Comparison of ENCODE assay signal across 21 cellular contexts in genomic region chr2:8495189-8495855, GRCh38.
DNase-seq lines count a peak whose midpoint lies in the region; ATAC-seq and TF ChIP-seq lines count a peak whose summit lies in the region.
"Had no signal": no experiment of that assay in that cellular context is flagged by ENCODE, and none has a peak within 500 bp of the region (broad histone marks: within the 10 kb centered on the region; RNA-seq: fewer than 3 reads in every experiment).

No MANE protein-coding gene starts in this region.

- no peak overlapping the region for H2BK120ac ChIP-seq in neuronal stem cell (ENCODE audit: low read depth, low read length)

- peak overlapping the region; percentile 45 for H4K8ac ChIP-seq in neuronal stem cell (ENCODE audit: low read depth, low read length)

- H2AK5ac ChIP-seq in neuronal stem cell (ENCODE audit: low read depth, low read length): peak overlapping the region; percentile 24

- CTCF ChIA-PET in Calu3 (lab: Charles Lee): interaction anchor here (0.6 to 1.6 kb wide), 4 partner anchors 10 to 648 kb away, joined by 3 to 5 read pairs (median 4); no protein-coding TSS in a partner anchor

- H3K9me3 Mint-ChIP-seq in Calu3 (ENCODE audit: low read depth, unreplicated experiment): no peaks in the 10 kb centered on the region
- H3K9me3 Mint-ChIP-seq: activated CD4-positive, alpha-beta T cell treated with anti-CD3 and anti-CD28 coated beads, Interleukin-2, amount 10 ng/mL, durations not matched to agents 7 days and 5 days; central memory CD8-positive, alpha-beta T cell; mesothelial cell of epicardium; stimulated activated naive B cell treated with anti-CD40 and anti-IgM and Interleukin-4, amounts not matched to agents 10 μg/mL and 1 μg/mL and 100 μg/mL, for 72 hours had no signal

- peak overlapping the region; percentile 95 for H3K27ac Mint-ChIP-seq in Calu3 (ENCODE audit: unreplicated experiment)
- H3K27ac Mint-ChIP-seq: activated CD4-positive, alpha-beta T cell treated with anti-CD3 and anti-CD28 coated beads, Interleukin-2, amount 10 ng/mL, durations not matched to agents 7 days and 5 days had no signal

- H2BK15ac ChIP-seq in neuronal stem cell (ENCODE audit: low read length): peak overlapping the region; percentile 6

- H2BK5ac ChIP-seq in neuronal stem cell (ENCODE audit: low read length): no peak overlapping the region

- no peaks in the 10 kb centered on the region for H3K36me3 ChIP-seq in BLaER1 treated with 17β-estradiol and CSF1 and Interleukin-3, amounts not matched to agents 10 nM and 100 nM
- H3K36me3 ChIP-seq in neuronal stem cell (replicated peaks in 1 of 2; ENCODE audit: control insufficient read depth in 2 of 2, insufficient read depth in 2 of 2, low read length in 2 of 2): no peaks in the 10 kb centered on the region
- H3K36me3 ChIP-seq in mucosa of descending colon (ENCODE audit: low read depth): no peaks in the 10 kb centered on the region
- H3K36me3 ChIP-seq: esophagus muscularis mucosa, neutrophil had no signal

- peaks cover 19% of the 10 kb centered on the region for H3K36me3 Mint-ChIP-seq in Calu3 (ENCODE audit: insufficient read depth, unreplicated experiment)
- H3K36me3 Mint-ChIP-seq: mesothelial cell of epicardium; stimulated activated naive B cell treated with anti-CD40 and anti-IgM and Interleukin-4, amounts not matched to agents 10 μg/mL and 1 μg/mL and 100 μg/mL, for 72 hours had no signal

- TF ChIP-seq CTCF in Calu3 (IDR thresholded peaks at IDR 0.05; ENCODE audit: unreplicated experiment) (no peak), VCaP (conservative IDR thresholded peaks at IDR 0.05) (no peak), mucosa of descending colon (IDR thresholded peaks at IDR 0.05) (no peak)

- H3K4ac ChIP-seq in neuronal stem cell (ENCODE audit: low read length): no peak overlapping the region

- H3K4me1 ChIP-seq in BLaER1 treated with 17β-estradiol and CSF1 and Interleukin-3, amounts not matched to agents 10 nM and 100 nM: peaks cover 11 to 66% (median 48%) of the 10 kb centered on the region in 10 experiments; a peak in 19 of 20 replicates
- H3K4me1 ChIP-seq in neuronal stem cell (ENCODE audit: control insufficient read depth in 2 of 2, insufficient read depth in 1 of 2, low read depth in 1 of 2, low read length in 2 of 2): peaks cover 4 to 13% of the 10 kb centered on the region in 2 donors
- peaks cover 58% of the 10 kb centered on the region for H3K4me1 ChIP-seq in mucosa of descending colon (ENCODE audit: low read depth)

- H3K4me3 ChIP-seq in BLaER1 treated with 17β-estradiol and CSF1 and Interleukin-3, amounts not matched to agents 10 nM and 100 nM: no peak overlapping the region
- no peak overlapping the region for H3K4me3 ChIP-seq in neuronal stem cell (ENCODE audit: low read length in 2 of 2)
- no peak overlapping the region for H3K4me3 ChIP-seq in mucosa of descending colon
- H3K4me3 ChIP-seq: esophagus muscularis mucosa had no signal

- H3K9me3 ChIP-seq in BLaER1 treated with 17β-estradiol and CSF1 and Interleukin-3, amounts not matched to agents 10 nM and 100 nM (replicated peaks in 1 of 11): no peaks in the 10 kb centered on the region
- no peaks in the 10 kb centered on the region for H3K9me3 ChIP-seq in neuronal stem cell (replicated peaks in 1 of 2; ENCODE audit: control insufficient read depth in 2 of 2, insufficient read depth in 1 of 2, low read depth in 1 of 2, low read length in 2 of 2)
- no peaks in the 10 kb centered on the region for H3K9me3 ChIP-seq in mucosa of descending colon
- H3K9me3 ChIP-seq: esophagus muscularis mucosa, neutrophil had no signal

- no peaks in the 10 kb centered on the region for H3K27me3 ChIP-seq in BLaER1 treated with 17β-estradiol and CSF1 and Interleukin-3, amounts not matched to agents 10 nM and 100 nM
- H3K27me3 ChIP-seq in neuronal stem cell (ENCODE audit: control insufficient read depth in 3 of 3, insufficient read depth in 3 of 3, low read depth in 1 of 3, low read length in 3 of 3): peaks cover 0 to 11% (median 0%) of the 10 kb centered on the region in 3 experiments
- H3K27me3 ChIP-seq: esophagus muscularis mucosa, neutrophil had no signal

- H3K27me3 Mint-ChIP-seq in Calu3 (ENCODE audit: unreplicated experiment): no peaks in the 10 kb centered on the region
- H3K27me3 Mint-ChIP-seq: activated CD4-positive, alpha-beta T cell treated with anti-CD3 and anti-CD28 coated beads, Interleukin-2, amount 10 ng/mL, durations not matched to agents 7 days and 5 days; central memory CD8-positive, alpha-beta T cell had no signal

- peak overlapping the region; percentile 50 for H3K18ac ChIP-seq in neuronal stem cell (ENCODE audit: low read length)

- H3K4me2 ChIP-seq in BLaER1 treated with 17β-estradiol and CSF1 and Interleukin-3, amounts not matched to agents 10 nM and 100 nM: peak overlapping the region in 8 of 11 experiments; percentile 10 to 60 (median 46); a peak in 12 of 22 replicates
- no peak overlapping the region for H3K4me2 ChIP-seq in neuronal stem cell (ENCODE audit: insufficient read depth, low read length, poor library complexity, severe bottlenecking)

- BruUV-seq in Calu3 (replicated peaks; lab: Mats Ljungman, UMichigan): no TSS peak

- no CpG with 5 or more reads among the region's 12 CpGs for WGBS in neuronal stem cell (ENCODE audit: extremely low coverage in 2 of 2, insufficient read length in 2 of 2, insufficient replicate concordance in 1 of 2), 2 donors

- H3K4me3 Mint-ChIP-seq in Calu3 (ENCODE audit: low read depth, unreplicated experiment): no peak overlapping the region
- H3K4me3 Mint-ChIP-seq: activated CD4-positive, alpha-beta T cell treated with anti-CD3 and anti-CD28 coated beads, Interleukin-2, amount 10 ng/mL, durations not matched to agents 7 days and 5 days; central memory CD8-positive, alpha-beta T cell; mesothelial cell of epicardium had no signal

- no peaks in the 10 kb centered on the region for H4K20me1 ChIP-seq in BLaER1 treated with 17β-estradiol and CSF1 and Interleukin-3, amounts not matched to agents 10 nM and 100 nM

- no peaks in the 10 kb centered on the region for H3K79me1 ChIP-seq in neuronal stem cell (ENCODE audit: low read depth, low read length)

- H3K27ac ChIP-seq in BLaER1 treated with 17β-estradiol and CSF1 and Interleukin-3, amounts not matched to agents 10 nM and 100 nM: peak overlapping the region in 4 of 11 experiments; percentile 11 to 62 (median 26); a peak in 3 of 22 replicates
- H3K27ac ChIP-seq in VCaP (peak overlapping the region; percentile 98), neuronal stem cell (replicated peaks; ENCODE audit: low read length) (no peak overlapping the region)
- H3K27ac ChIP-seq: neutrophil had no signal

- intact Hi-C loops in Calu3 (cut with micrococcal nuclease; ENCODE audit: unreplicated experiment): loop anchor here (10.0 kb wide), 1 partner anchor 191 kb away; no protein-coding TSS in a partner anchor
- intact Hi-C loops in mucosa of descending colon (cut with DNase I, micrococcal nuclease): no loop called here

- ATAC-seq in mucosa of descending colon (no peak), GM21723 (IDR thresholded peaks at IDR 0.05; ENCODE audit: unreplicated experiment) (no peak)
- ATAC-seq: stimulated activated naive B cell treated with anti-CD40 and anti-IgM and Interleukin-4, amounts not matched to agents 10 μg/mL and 1 μg/mL and 100 μg/mL, for 72 hours had no signal

- H2AFZ ChIP-seq in neuronal stem cell (ENCODE audit: low read length): no peak overlapping the region

- no peak overlapping the region for H3K9ac ChIP-seq in BLaER1 treated with 17β-estradiol and CSF1 and Interleukin-3, amounts not matched to agents 10 nM and 100 nM
- no peak overlapping the region for H3K9ac ChIP-seq in neuronal stem cell (ENCODE audit: low read depth, low read length, poor library complexity)

- no peak overlapping the region for H4K91ac ChIP-seq in neuronal stem cell (ENCODE audit: low read depth, low read length, poor library complexity)

- no peak for DNase-seq in Calu3
- DNase-seq in neuronal stem cell (ENCODE audit: low spot score): no peak
- no peak for DNase-seq in mucosa of descending colon
- DNase-seq in NOMO-1 treated with dmso at 0.1 percent for 144 hours (lab: John Stamatoyannopoulos, UW; ENCODE audit: unreplicated experiment): no peak
- DNase-seq: activated CD4-positive, alpha-beta T cell treated with anti-CD3 and anti-CD28 coated beads, Interleukin-2, amount 10 ng/mL, durations not matched to agents 7 days and 5 days; activated naive CD4-positive, alpha-beta T cell; AML-193; effector CD4-positive, alpha-beta T cell; H7; NCI-H1930; retina; Right ventricle myocardium superior; stimulated activated CD4-positive, alpha-beta T cell treated with anti-CD3 and anti-CD28 coated beads, Interleukin-15, amount 100 ng/mL, for 24 hours; stimulated activated naive B cell treated with anti-CD40 and anti-IgM and Interleukin-4, amounts not matched to agents 10 μg/mL and 1 μg/mL and 100 μg/mL, for 72 hours had no signal

- H3K4me1 Mint-ChIP-seq in Calu3 (ENCODE audit: low read depth, unreplicated experiment): peaks cover 46% of the 10 kb centered on the region
- H3K4me1 Mint-ChIP-seq: stimulated activated naive B cell treated with anti-CD40 and anti-IgM and Interleukin-4, amounts not matched to agents 10 μg/mL and 1 μg/mL and 100 μg/mL, for 72 hours had no signal

- H3K14ac ChIP-seq in neuronal stem cell (ENCODE audit: low read length): peak overlapping the region; percentile 39

- H3K23ac ChIP-seq in neuronal stem cell (ENCODE audit: low read depth, low read length, poor library complexity): no peak overlapping the region

- H2BK12ac ChIP-seq in neuronal stem cell (ENCODE audit: low read length): no peak overlapping the region
